ENCODE assay signal across 18 cellular contexts in the genomic region with DNA sequence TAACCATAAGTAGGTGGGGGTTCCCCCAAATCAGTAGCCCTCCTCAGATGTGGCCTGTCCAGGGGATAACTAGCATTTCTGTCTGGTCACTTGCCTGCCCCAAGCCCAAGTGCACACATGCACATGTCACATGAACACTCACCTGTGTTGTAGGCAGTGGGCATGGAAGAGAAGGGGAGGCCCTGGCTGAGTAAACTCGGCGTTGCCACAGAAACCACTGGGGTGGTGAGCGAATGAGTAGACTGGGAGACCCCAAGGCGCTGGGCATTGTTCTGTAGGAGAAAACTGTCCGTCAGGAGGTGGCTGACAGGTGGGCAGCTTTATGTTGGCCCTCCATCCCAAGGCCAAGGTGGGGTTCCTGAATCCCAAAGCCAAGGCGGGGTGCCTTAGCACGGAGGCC. TPM values are rescaled to one million over a fixed set of nuclear protein-coding genes. Genes with fewer than 3 reads are reported as not detected.
A peak's percentile ranks its signal among the peaks of the same experiment; 100 is the strongest.
DNase-seq lines count a peak whose midpoint lies in the region; ATAC-seq, FAIRE-seq and TF ChIP-seq lines count a peak whose summit lies in the region.
"Had no signal": no experiment of that assay in that cellular context is flagged by ENCODE, and none has a peak within 500 bp of the region (broad histone marks: within the 10 kb centered on the region; RNA-seq: fewer than 3 reads in every experiment).

No MANE protein-coding gene starts in this region.

- H3K36me3 Mint-ChIP-seq in activated T-cell treated with anti-CD3 and anti-CD28 coated beads, Interleukin-2, amount 50 U/mL, for 72 hours (ENCODE audit: insufficient read depth in 2 of 2), result peaks cover 13 to 35% of the 10 kb centered on the region in 2 donors

- H3K4me3 ChIP-seq in body of pancreas (no peak overlapping the region), pancreas (no peak overlapping the region), testis (no peak overlapping the region)

- 82 to 95% methylated on average over 5 to 7 of the region's 7 CpGs for WGBS in body of pancreas, 2 donors
- 87 to 95% methylated on average over 7 of the region's 7 CpGs for WGBS in pancreas, 2 donors
- 89 to 93% methylated on average over 3 to 7 of the region's 7 CpGs for WGBS in testis, 2 donors

- no peaks in the 10 kb centered on the region for H3K9me3 ChIP-seq in body of pancreas
- no peaks in the 10 kb centered on the region for H3K9me3 ChIP-seq in pancreas
- no peaks in the 10 kb centered on the region for H3K9me3 ChIP-seq in testis

- peak; percentile 59 to 61 for DNase-seq in activated T-cell treated with anti-CD3 and anti-CD28 coated beads, Interleukin-2, amount 50 U/mL, for 72 hours
- DNase-seq in activated T-cell treated with anti-CD3 and anti-CD28 coated beads, Interleukin-2, amount 50 U/mL, for 48 hours, result no peak
- DNase-seq in body of pancreas, result no peak
- DNase-seq in pancreas, result peak in 1 of 6 donors; percentile 37
- no peak for DNase-seq in testis
- no peak for DNase-seq in SHP77 (lab: John Stamatoyannopoulos, UW)
- DNase-seq in urothelium cell line (ENCODE audit: low spot score), result no peak
- DNase-seq: activated CD4-positive, alpha-beta T cell treated with anti-CD3 and anti-CD28 coated beads for 4 hours; CD8-positive, alpha-beta memory T cell; cortex of kidney; KBM-7; naive B cell; NCI-H1105; stimulated activated CD4-positive, alpha-beta T cell treated with anti-CD3 and anti-CD28 coated beads, Interleukin-2, amount 100 ng/mL, for 48 hours; T-helper 9 cell had no signal

- peaks cover 35% of the 10 kb centered on the region for H3K4me1 Mint-ChIP-seq in activated T-cell treated with anti-CD3 and anti-CD28 coated beads, Interleukin-2, amount 50 U/mL, for 72 hours (ENCODE audit: low read depth)

- no peak for TF ChIP-seq POLR2A in body of pancreas (IDR thresholded peaks at IDR 0.05)
- TF ChIP-seq POLR2A in testis (IDR thresholded peaks at IDR 0.05), result no peak

- H3K9me3 Mint-ChIP-seq in activated T-cell treated with anti-CD3 and anti-CD28 coated beads, Interleukin-2, amount 50 U/mL, for 72 hours, result no peaks in the 10 kb centered on the region
- H3K9me3 Mint-ChIP-seq: CD8-positive, alpha-beta memory T cell; naive B cell had no signal

- H3K27me3 ChIP-seq in body of pancreas (no peaks in the 10 kb centered on the region), pancreas (no peaks in the 10 kb centered on the region), testis (no peaks in the 10 kb centered on the region)

- H3K4me1 ChIP-seq in body of pancreas, result peaks cover 81% of the 10 kb centered on the region
- peaks cover 19 to 70% (median 39%) of the 10 kb centered on the region in 3 donors for H3K4me1 ChIP-seq in pancreas
- H3K4me1 ChIP-seq in testis, result peaks cover 31% of the 10 kb centered on the region

- peak overlapping the region; percentile 44 for H3K27ac Mint-ChIP-seq in activated T-cell treated with anti-CD3 and anti-CD28 coated beads, Interleukin-2, amount 50 U/mL, for 72 hours

- no peak for FAIRE-seq in pancreas (lab: Jason Lieb, UNC)
- no peak for FAIRE-seq in urothelium cell line (lab: Jason Lieb, UNC)
- FAIRE-seq: A204.1 had no signal

- H3K27me3 Mint-ChIP-seq in activated T-cell treated with anti-CD3 and anti-CD28 coated beads, Interleukin-2, amount 50 U/mL, for 72 hours (ENCODE audit: low read depth), result no peaks in the 10 kb centered on the region
- H3K27me3 Mint-ChIP-seq: CD8-positive, alpha-beta memory T cell; naive B cell had no signal

- peak; percentile 74 to 76 for ATAC-seq in activated T-cell treated with anti-CD3 and anti-CD28 coated beads, Interleukin-2, amount 50 U/mL, for 72 hours (replicated peaks in 1 of 2)
- ATAC-seq in body of pancreas (no peak), pancreas (no peak), HG02970 (IDR thresholded peaks at IDR 0.05; ENCODE audit: low FRiP score, unreplicated experiment) (no peak)
- ATAC-seq: left colon had no signal

- H3K4me3 Mint-ChIP-seq in activated T-cell treated with anti-CD3 and anti-CD28 coated beads, Interleukin-2, amount 50 U/mL, for 72 hours, result no peak overlapping the region
- H3K4me3 Mint-ChIP-seq: naive B cell had no signal

- TF ChIP-seq CTCF in body of pancreas (IDR thresholded peaks at IDR 0.05), result no peak
- no peak for TF ChIP-seq CTCF in pancreas (IDR thresholded peaks at IDR 0.05)
- TF ChIP-seq CTCF in testis (IDR thresholded peaks at IDR 0.05), result no peak

- H3K36me3 ChIP-seq in body of pancreas (replicated peaks in 1 of 2; ENCODE audit: insufficient read depth in 1 of 2, low read depth in 2 of 2), result peaks cover 0 to 25% of the 10 kb centered on the region in 2 donors
- H3K36me3 ChIP-seq in pancreas, result peaks cover 2 to 68% (median 29%) of the 10 kb centered on the region in 3 donors
- H3K36me3 ChIP-seq in testis (ENCODE audit: low read depth, missing control alignments), result no peaks in the 10 kb centered on the region

- H3K27ac ChIP-seq in body of pancreas (peak overlapping the region; percentile 83 to 96 (median 91)), pancreas (peak overlapping the region; percentile 32 to 64 (median 48)), testis (peak overlapping the region; percentile 26 to 63)

- intact Hi-C loops in body of pancreas (cut with DNase I) (no loop called here), pancreas (cut with DNase I) (no loop called here), testis (cut with DNase I; ENCODE audit: low total_unique reads) (no loop called here)

RNA-seq across cellular contexts. Expression of a gene that starts 25.6 kb away (rescaled TPM):
- 10 to 100 TPM; 73.3 to 86.8 TPM for total RNA-seq in activated T-cell treated with anti-CD3 and anti-CD28 coated beads, Interleukin-2, amount 50 U/mL, for 72 hours
- total RNA-seq in body of pancreas (10 to 100 TPM; 15.6 to 18.1 TPM), pancreas (10 to 100 TPM; 19.1 to 31.8 (median 26.2) TPM), testis (100 to 1,000 TPM in 1 of 2 donors, 10 to 100 TPM in 1; 96.8 to 113 TPM)
- polyA plus RNA-seq in pancreas (10 to 100 TPM; 15.7 to 20.0 TPM), testis (ENCODE audit: insufficient read depth, low read depth, low replicate concordance) (34.4 TPM)

Comparison
In these comparisons a context has a peak if more than half of its experiments do, and no peak if none do; other contexts are left out.
1. DNase-seq: peak in activated T-cell treated with anti-CD3 and anti-CD28 coated beads, Interleukin-2, amount 50 U/mL, for 72 hours (2 of 2); none in activated T-cell treated with anti-CD3 and anti-CD28 coated beads, Interleukin-2, amount 50 U/mL, for 48 hours (0 of 2), body of pancreas (0 of 4), testis (single experiment), SHP77 (0 of 2) and urothelium cell line (single experiment).
2. ATAC-seq: peak in activated T-cell treated with anti-CD3 and anti-CD28 coated beads, Interleukin-2, amount 50 U/mL, for 72 hours (2 of 2); none in body of pancreas (single experiment), pancreas (0 of 4) and HG02970 (single experiment).
3. Peak in every context shown above with its lines, with median percentiles within 50 percentile points of each other: H3K27ac ChIP-seq.